ENCODE assay signal across 19 cellular contexts in the genomic region with DNA sequence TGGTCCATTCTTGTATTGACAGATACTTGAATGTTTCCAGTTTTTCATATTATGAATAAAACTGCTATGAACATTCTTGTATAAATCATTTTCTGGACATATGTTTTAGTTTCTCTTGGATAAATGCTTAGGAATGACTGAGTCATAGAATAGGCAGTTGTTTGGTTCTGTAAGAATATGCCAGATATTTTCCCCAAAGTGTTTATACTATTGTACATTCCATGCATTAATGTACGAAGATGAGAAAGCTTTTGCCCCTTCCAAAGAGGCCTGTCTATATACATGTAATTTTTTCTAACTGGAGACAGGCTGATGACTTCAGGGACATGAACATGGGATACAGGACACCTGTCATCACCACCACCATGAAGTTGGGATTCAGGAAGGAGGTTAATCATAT. TPM values are rescaled to one million over a fixed set of nuclear protein-coding genes. Genes with fewer than 3 reads are reported as not detected.
DNase-seq lines count a peak whose midpoint lies in the region; ATAC-seq and TF ChIP-seq lines count a peak whose summit lies in the region.
"Had no signal": no experiment of that assay in that cellular context is flagged by ENCODE, and none has a peak within 500 bp of the region (broad histone marks: within the 10 kb centered on the region; RNA-seq: fewer than 3 reads in every experiment).

No MANE protein-coding gene starts in this region.

- H3K27me3 Mint-ChIP-seq in osteocyte (ENCODE audit: unreplicated experiment) = no peaks in the 10 kb centered on the region
- peaks cover 2% of the 10 kb centered on the region for H3K27me3 Mint-ChIP-seq in T-helper 2 cell treated with Interferon-gamma antibody and Interleukin-4, amounts not matched to agents 5 μg/mL and 100 μg/mL, for 36 hours (ENCODE audit: low read depth)
- H3K27me3 Mint-ChIP-seq: activated T-helper 17 cell treated with anti-CD3 and anti-CD28 coated beads, Interleukin-2, amount 50 U/mL, for 72 hours had no signal

- H3K27ac Mint-ChIP-seq in osteocyte (ENCODE audit: unreplicated experiment) = peak overlapping the region; percentile 86
- H3K27ac Mint-ChIP-seq in T-helper 2 cell treated with Interferon-gamma antibody and Interleukin-4, amounts not matched to agents 5 μg/mL and 100 μg/mL, for 36 hours = no peak overlapping the region
- H3K27ac Mint-ChIP-seq: activated T-helper 17 cell treated with anti-CD3 and anti-CD28 coated beads, Interleukin-2, amount 50 U/mL, for 72 hours had no signal

- CTCF ChIA-PET in BJ (lab: Yijun Ruan, JAX) = interaction anchor here (0.6 to 2.0 kb wide), 2 partner anchors 81 to 126 kb away, joined by 3 to 5 read pairs; no protein-coding TSS in a partner anchor

- TF ChIP-seq CTCF in BJ (IDR thresholded peaks at IDR 0.05; ENCODE audit: insufficient read depth, low read depth, low read length) = no peak
- no peak for TF ChIP-seq CTCF in osteocyte (IDR thresholded peaks at IDR 0.05)

- peaks cover 1% of the 10 kb centered on the region for H3K36me3 ChIP-seq in BJ (ENCODE audit: control insufficient read depth, insufficient read depth, low read length)
- H3K36me3 ChIP-seq: BLaER1 treated with 17β-estradiol and CSF1 and Interleukin-3, amounts not matched to agents 10 nM and 100 nM; vagina had no signal

- H3K4me1 Mint-ChIP-seq in osteocyte (ENCODE audit: unreplicated experiment) = peaks cover 70% of the 10 kb centered on the region
- H3K4me1 Mint-ChIP-seq in T-helper 2 cell treated with Interferon-gamma antibody and Interleukin-4, amounts not matched to agents 5 μg/mL and 100 μg/mL, for 36 hours (ENCODE audit: low read depth) = peaks cover 22% of the 10 kb centered on the region

- H3K4me3 Mint-ChIP-seq in osteocyte (ENCODE audit: unreplicated experiment) = peak overlapping the region; percentile 37
- no peak overlapping the region for H3K4me3 Mint-ChIP-seq in T-helper 2 cell treated with Interferon-gamma antibody and Interleukin-4, amounts not matched to agents 5 μg/mL and 100 μg/mL, for 36 hours
- H3K4me3 Mint-ChIP-seq: activated T-helper 17 cell treated with anti-CD3 and anti-CD28 coated beads, Interleukin-2, amount 50 U/mL, for 72 hours had no signal

- no peaks in the 10 kb centered on the region for H3K9me3 Mint-ChIP-seq in osteocyte (ENCODE audit: unreplicated experiment)
- H3K9me3 Mint-ChIP-seq in T-helper 2 cell treated with Interferon-gamma antibody and Interleukin-4, amounts not matched to agents 5 μg/mL and 100 μg/mL, for 36 hours = no peaks in the 10 kb centered on the region
- H3K9me3 Mint-ChIP-seq: activated T-helper 17 cell treated with anti-CD3 and anti-CD28 coated beads, Interleukin-2, amount 50 U/mL, for 72 hours had no signal

- ATAC-seq in HG02870 (IDR thresholded peaks at IDR 0.05; ENCODE audit: unreplicated experiment) = no peak
- ATAC-seq: activated T-helper 17 cell treated with anti-CD3 and anti-CD28 coated beads, Interleukin-2, amount 50 U/mL, for 72 hours had no signal

- DNase-seq in BJ (ENCODE audit: low read depth) = peak; percentile 67
- DNase-seq in NCI-H226 = peak; percentile 75
- peak; percentile 93 for DNase-seq in dedifferentiated amniotic fluid mesenchymal stem cell (ENCODE audit: extremely low spot score)
- no peak for DNase-seq in osteocyte (ENCODE audit: extremely low spot score, unreplicated experiment)
- DNase-seq in germinal center (ENCODE audit: low spot score) = no peak
- DNase-seq in T-helper 2 cell treated with Interferon-gamma antibody and Interleukin-4, amounts not matched to agents 5 μg/mL and 100 μg/mL, for 36 hours (ENCODE audit: low spot score) = no peak
- no peak for DNase-seq in ureter (ENCODE audit: low spot score)
- DNase-seq: aorta; DMS79; GOT3; MG63; NCI-H1930; NCI-H526; stimulated activated CD4-positive, alpha-beta T cell treated with anti-CD3 and anti-CD28 coated beads, Interleukin-12 subunit alpha, Interleukin-12 subunit beta, amount 100 ng/mL, for 4 hours; stimulated activated naive CD4-positive, alpha-beta T cell treated with Interleukin-2 at 50 U/mL for 16 hours had no signal

- peaks cover 25% of the 10 kb centered on the region for H3K36me3 Mint-ChIP-seq in osteocyte (ENCODE audit: unreplicated experiment)
- H3K36me3 Mint-ChIP-seq in T-helper 2 cell treated with Interferon-gamma antibody and Interleukin-4, amounts not matched to agents 5 μg/mL and 100 μg/mL, for 36 hours (ENCODE audit: low read depth) = peaks cover 7% of the 10 kb centered on the region

- no peak overlapping the region for H3K4me3 ChIP-seq in BJ (ENCODE audit: low read depth, low read length)
- H3K4me3 ChIP-seq: BLaER1 treated with 17β-estradiol and CSF1 and Interleukin-3, amounts not matched to agents 10 nM and 100 nM; MG63; vagina had no signal

- no peaks in the 10 kb centered on the region for H3K27me3 ChIP-seq in BJ (ENCODE audit: control insufficient read depth, insufficient read depth, low read length)
- H3K27me3 ChIP-seq: BLaER1 treated with 17β-estradiol and CSF1 and Interleukin-3, amounts not matched to agents 10 nM and 100 nM; MG63; vagina had no signal

- POLR2A ChIA-PET in BJ (lab: Charles Lee) = no interaction called here

RNA-seq across cellular contexts. Expression of gene NBPF3, which starts 11.3 kb away (rescaled TPM):
- polyA plus RNA-seq in BJ (2011; rRNA removed) = 17.1 and 17.8 TPM in 2 replicates
- polyA minus RNA-seq in BJ (2011; rRNA and poly(A)+ RNA removed) = 15.7 and 17.6 TPM in 2 replicates
- total RNA-seq in osteocyte = 30.4 and 31.0 TPM in 2 replicates
- 21.5 TPM for total RNA-seq in ureter

RNA-seq across cellular contexts. Expression of gene ALPL, which starts 58.0 kb away (rescaled TPM):
- polyA plus RNA-seq in BJ (2011; rRNA removed) = 0.28 and 0.45 TPM in 2 replicates
- 0.14 and 0.15 TPM in 2 replicates for polyA minus RNA-seq in BJ (2011; rRNA and poly(A)+ RNA removed)
- total RNA-seq in osteocyte (41.6 and 43.4 TPM in 2 replicates), ureter (12.9 TPM)
- total RNA-seq: activated T-helper 17 cell treated with anti-CD3 and anti-CD28 coated beads, Interleukin-2, amount 50 U/mL, for 72 hours had no signal

Comparison
In these comparisons a context has a peak if more than half of its experiments do, and no peak if none do; other contexts are left out.
1. DNase-seq: peak in BJ (single experiment), NCI-H226 (single experiment) and dedifferentiated amniotic fluid mesenchymal stem cell (single experiment); none in osteocyte (single experiment), germinal center (single experiment), T-helper 2 cell treated with Interferon-gamma antibody and Interleukin-4, amounts not matched to agents 5 μg/mL and 100 μg/mL, for 36 hours (single experiment) and ureter (single experiment).